Comparison of ENCODE assay signal across 12 cellular contexts in genomic region chr2:70525032-70525431, GRCh38. TPM values are rescaled to one million over a fixed set of nuclear protein-coding genes. Genes with fewer than 3 reads are reported as not detected.
DNase-seq lines count a peak whose midpoint lies in the region; ATAC-seq and TF ChIP-seq lines count a peak whose summit lies in the region.
"Had no signal": no experiment of that assay in that cellular context is flagged by ENCODE, and none has a peak within 500 bp of the region (broad histone marks: within the 10 kb centered on the region; RNA-seq: fewer than 3 reads in every experiment).

No MANE protein-coding gene starts in this region.

- H3K36me3 ChIP-seq in stomach = no peaks in the 10 kb centered on the region

- peak; percentile 24 for DNase-seq in DMS79 (lab: John Stamatoyannopoulos, UW)
- no peak for DNase-seq in DMS79 treated with DMSO at 0.1 percent for 48 hours (lab: John Stamatoyannopoulos, UW)
- peak; percentile 52 for DNase-seq in RPMI7951 (ENCODE audit: low read depth)
- peak; percentile 3 for DNase-seq in fibroblast of pulmonary artery (ENCODE audit: low read depth)
- DNase-seq in stomach = peak; percentile 53
- DNase-seq in stimulated activated CD4-positive, alpha-beta T cell treated with anti-CD3 and anti-CD28 coated beads, Interleukin-12 subunit alpha, Interleukin-12 subunit beta, amount 100 ng/mL, for 4 hours = no peak
- no peak for DNase-seq in stimulated activated CD4-positive, alpha-beta T cell treated with anti-CD3 and anti-CD28 coated beads, Interleukin-2, amount 100 ng/mL, for 48 hours
- DNase-seq: erythroblast, Kasumi-1, NCI-H526 treated with DMSO at 0.1 percent for 48 hours, T-helper 2 cell had no signal

- H3K4me3 ChIP-seq in fibroblast of pulmonary artery (replicated peaks; ENCODE audit: low read depth, low read length) = no peak overlapping the region
- H3K4me3 ChIP-seq in stomach = no peak overlapping the region

- H3K27me3 ChIP-seq in stomach = no peaks in the 10 kb centered on the region

- intact Hi-C loops in stomach (cut with DNase I; ENCODE audit: low total_unique reads) = no loop called here

- no peaks in the 10 kb centered on the region for H3K9me3 ChIP-seq in stomach

- no peak for TF ChIP-seq EP300 in stomach (IDR thresholded peaks at IDR 0.05)

- 11 to 56% (median 32%) methylated on average over 1 of the region's 1 CpG for WGBS in stomach, 5 donors

- peak overlapping the region; percentile 40 to 84 (median 62) for H3K27ac ChIP-seq in stomach

- TF ChIP-seq CTCF in fibroblast of pulmonary artery (IDR thresholded peaks at IDR 0.05; ENCODE audit: low read length, missing control alignments) (no peak), stomach (IDR thresholded peaks at IDR 0.05) (no peak)

- no peak for TF ChIP-seq POLR2A in stomach (IDR thresholded peaks at IDR 0.05)

- peaks cover 11 to 54% (median 23%) of the 10 kb centered on the region in 4 donors for H3K4me1 ChIP-seq in stomach

- no peak for ATAC-seq in HG03039 (IDR thresholded peaks at IDR 0.05; ENCODE audit: unreplicated experiment)

RNA-seq across cellular contexts. Expression of gene TGFA, which starts 28.6 kb away (rescaled TPM):
- 4.2 and 4.3 TPM in 2 replicates for total RNA-seq in RPMI7951 (2014; rRNA removed; shearing (Covaris generic))
- total RNA-seq in stomach = 10 to 100 TPM in 2 of 5 donors, 1 to 10 TPM in 1, under 1 TPM in 1, not detected in 1; 0.89 to 16.0 (median 8.8) TPM
- polyA plus RNA-seq in stomach = 1 to 10 TPM; 2.4 to 3.8 (median 3.7) TPM

Comparison
In these comparisons a context has a peak if more than half of its experiments do, and no peak if none do; other contexts are left out.
1. DNase-seq: peak in DMS79 (single experiment), RPMI7951 (single experiment), fibroblast of pulmonary artery (single experiment) and stomach (single experiment); none in DMS79 treated with DMSO at 0.1 percent for 48 hours (single experiment), stimulated activated CD4-positive, alpha-beta T cell treated with anti-CD3 and anti-CD28 coated beads, Interleukin-12 subunit alpha, Interleukin-12 subunit beta, amount 100 ng/mL, for 4 hours (single experiment) and stimulated activated CD4-positive, alpha-beta T cell treated with anti-CD3 and anti-CD28 coated beads, Interleukin-2, amount 100 ng/mL, for 48 hours (0 of 2).